8 cellular contexts compared by ENCODE assay signal in genomic region chr19:10118960-10119359, GRCh38. TPM values are rescaled to one million over a fixed set of nuclear protein-coding genes. Genes with fewer than 3 reads are reported as not detected.
A peak's percentile ranks its signal among the peaks of the same experiment; 100 is the strongest.
DNase-seq lines count a peak whose midpoint lies in the region; ATAC-seq and TF ChIP-seq lines count a peak whose summit lies in the region.

No MANE protein-coding gene starts in this region.

- no peak for DNase-seq in colonic mucosa
- no peak for DNase-seq in natural killer cell treated with Interleukin-12 subunit alpha and Interleukin-12 subunit beta and Interleukin-15 and Interleukin-18, amount 100 ng/mL, for 72 hours (ENCODE audit: low spot score)
- DNase-seq in AG08395 (ENCODE audit: low spot score), result no peak
- DNase-seq in NOMO-1 treated with DMSO at 0.1 percent for 48 hours (lab: John Stamatoyannopoulos, UW; ENCODE audit: unreplicated experiment), result no peak
- DNase-seq in NOMO-1 treated with dmso at 0.1 percent for 144 hours (lab: John Stamatoyannopoulos, UW; ENCODE audit: unreplicated experiment), result no peak

- peak overlapping the region; percentile 90 to 93 for H3K27ac Mint-ChIP-seq in natural killer cell treated with Interleukin-12 subunit alpha and Interleukin-12 subunit beta and Interleukin-15 and Interleukin-18, amount 100 ng/mL, for 72 hours

- H3K4me3 Mint-ChIP-seq in natural killer cell treated with Interleukin-12 subunit alpha and Interleukin-12 subunit beta and Interleukin-15 and Interleukin-18, amount 100 ng/mL, for 72 hours, result peak overlapping the region; percentile 100

- peaks cover 26 to 28% of the 10 kb centered on the region in 2 donors for H3K4me1 Mint-ChIP-seq in natural killer cell treated with Interleukin-12 subunit alpha and Interleukin-12 subunit beta and Interleukin-15 and Interleukin-18, amount 100 ng/mL, for 72 hours (ENCODE audit: low read depth in 2 of 2)

- H3K27ac ChIP-seq in BLaER1 (peak overlapping the region; percentile 94), colonic mucosa (no peak overlapping the region)

- H3K9me3 ChIP-seq in BLaER1, result no peaks in the 10 kb centered on the region
- H3K9me3 ChIP-seq in Loucy (ENCODE audit: insufficient read depth, low read depth, low read length), result no peaks in the 10 kb centered on the region
- H3K9me3 ChIP-seq in colonic mucosa, result no peaks in the 10 kb centered on the region

- H3K4me2 ChIP-seq in BLaER1 (peak overlapping the region; percentile 99), Loucy (ENCODE audit: low read depth, low read length, poor library complexity, severe bottlenecking) (peak overlapping the region; percentile 92)

- H3K36me3 Mint-ChIP-seq in natural killer cell treated with Interleukin-12 subunit alpha and Interleukin-12 subunit beta and Interleukin-15 and Interleukin-18, amount 100 ng/mL, for 72 hours, result peaks cover 6% of the 10 kb centered on the region

- H3K4me1 ChIP-seq in BLaER1 (peaks cover 88% of the 10 kb centered on the region), Loucy (ENCODE audit: insufficient read depth, low read length, poor library complexity, severe bottlenecking) (peaks cover 7% of the 10 kb centered on the region), colonic mucosa (no peaks in the 10 kb centered on the region)

- no peak overlapping the region for H2AFZ ChIP-seq in Loucy (ENCODE audit: low read length)

- TF ChIP-seq CTCF in Loucy (conservative IDR thresholded peaks at IDR 0.05; ENCODE audit: low read length) (no peak), colonic mucosa (IDR thresholded peaks at IDR 0.05) (no peak)

- no peaks in the 10 kb centered on the region for H3F3A ChIP-seq in Loucy (ENCODE audit: low read depth)

- H3K79me2 ChIP-seq in Loucy (ENCODE audit: insufficient read depth, low read length), result peaks cover 35% of the 10 kb centered on the region

- H3K9ac ChIP-seq in BLaER1 (peak overlapping the region; percentile 95), Loucy (ENCODE audit: low read depth, low read length, poor library complexity, severe bottlenecking) (peak overlapping the region; percentile 94), colonic mucosa (ENCODE audit: low read depth in 2 of 2, low read length in 2 of 2) (peak overlapping the region; percentile 94)

- no peaks in the 10 kb centered on the region for H3K27me3 Mint-ChIP-seq in natural killer cell treated with Interleukin-12 subunit alpha and Interleukin-12 subunit beta and Interleukin-15 and Interleukin-18, amount 100 ng/mL, for 72 hours

- intact Hi-C loops in colonic mucosa (cut with DNase I), result no loop called here

- no peaks in the 10 kb centered on the region for H3K9me3 Mint-ChIP-seq in natural killer cell treated with Interleukin-12 subunit alpha and Interleukin-12 subunit beta and Interleukin-15 and Interleukin-18, amount 100 ng/mL, for 72 hours

- H3K4me3 ChIP-seq in BLaER1 (peak overlapping the region; percentile 93), Loucy (ENCODE audit: low read length, poor library complexity, severe bottlenecking) (peak overlapping the region; percentile 97), colonic mucosa (peak overlapping the region; percentile 100)

- H4K20me1 ChIP-seq in BLaER1, result peaks cover 55% of the 10 kb centered on the region
- H4K20me1 ChIP-seq in Loucy (ENCODE audit: insufficient read depth, low read length, poor library complexity, severe bottlenecking), result peaks cover 39% of the 10 kb centered on the region

- no peak for ATAC-seq in natural killer cell treated with Interleukin-12 subunit alpha and Interleukin-12 subunit beta and Interleukin-15 and Interleukin-18, amount 100 ng/mL, for 72 hours
- no peak for ATAC-seq in HG02678 (IDR thresholded peaks at IDR 0.05; ENCODE audit: unreplicated experiment)

- H3K9me2 ChIP-seq in Loucy (replicated peaks; ENCODE audit: low read depth, low read length), result no peaks in the 10 kb centered on the region

- H3K27me3 ChIP-seq in BLaER1 (no peaks in the 10 kb centered on the region), Loucy (ENCODE audit: insufficient read depth, low read length, poor library complexity, severe bottlenecking) (no peaks in the 10 kb centered on the region), colonic mucosa (no peaks in the 10 kb centered on the region)

- H3K36me3 ChIP-seq in BLaER1 (peaks cover 56% of the 10 kb centered on the region), Loucy (ENCODE audit: insufficient read depth, low read length) (peaks cover 19% of the 10 kb centered on the region; the same call in 1 of the 2 replicates), colonic mucosa (peaks cover 7% of the 10 kb centered on the region)

RNA-seq across cellular contexts. Expression of gene EIF3G, which starts 0.7 kb away (rescaled TPM):
- 100 to 1,000 TPM; 141 to 202 TPM for total RNA-seq in colonic mucosa
- 100 to 1,000 TPM; 245 to 329 TPM for total RNA-seq in natural killer cell treated with Interleukin-12 subunit alpha and Interleukin-12 subunit beta and Interleukin-15 and Interleukin-18, amount 100 ng/mL, for 72 hours

RNA-seq across cellular contexts. Expression of gene P2RY11, which starts 7.5 kb away (rescaled TPM):
- 10 to 100 TPM in 1 of 2 donors, 1 to 10 TPM in 1; 7.6 to 16.7 TPM for total RNA-seq in colonic mucosa
- 10 to 100 TPM; 35.0 to 35.6 TPM for total RNA-seq in natural killer cell treated with Interleukin-12 subunit alpha and Interleukin-12 subunit beta and Interleukin-15 and Interleukin-18, amount 100 ng/mL, for 72 hours

RNA-seq across cellular contexts. Expression of gene PPAN, which starts 12.8 kb away (rescaled TPM):
- 10 to 100 TPM; 21.6 to 53.8 TPM for total RNA-seq in colonic mucosa
- total RNA-seq in natural killer cell treated with Interleukin-12 subunit alpha and Interleukin-12 subunit beta and Interleukin-15 and Interleukin-18, amount 100 ng/mL, for 72 hours, result 100 to 1,000 TPM; 114 to 178 TPM

RNA-seq across cellular contexts. Expression of gene ANGPTL6, which starts 16.5 kb away (rescaled TPM):
- under 1 TPM in 1 of 2 donors, not detected in 1; 0.21 TPM for total RNA-seq in colonic mucosa
- 1 to 10 TPM; 5.1 to 5.2 TPM for total RNA-seq in natural killer cell treated with Interleukin-12 subunit alpha and Interleukin-12 subunit beta and Interleukin-15 and Interleukin-18, amount 100 ng/mL, for 72 hours

RNA-seq across cellular contexts. Expression of gene SHFL, which starts 32.8 kb away (rescaled TPM):
- 10 to 100 TPM; 15.1 to 21.3 TPM for total RNA-seq in colonic mucosa
- 10 to 100 TPM; 61.9 to 83.1 TPM for total RNA-seq in natural killer cell treated with Interleukin-12 subunit alpha and Interleukin-12 subunit beta and Interleukin-15 and Interleukin-18, amount 100 ng/mL, for 72 hours
